Comparison of ENCODE assay signal across 7 cellular contexts in the genomic region with DNA sequence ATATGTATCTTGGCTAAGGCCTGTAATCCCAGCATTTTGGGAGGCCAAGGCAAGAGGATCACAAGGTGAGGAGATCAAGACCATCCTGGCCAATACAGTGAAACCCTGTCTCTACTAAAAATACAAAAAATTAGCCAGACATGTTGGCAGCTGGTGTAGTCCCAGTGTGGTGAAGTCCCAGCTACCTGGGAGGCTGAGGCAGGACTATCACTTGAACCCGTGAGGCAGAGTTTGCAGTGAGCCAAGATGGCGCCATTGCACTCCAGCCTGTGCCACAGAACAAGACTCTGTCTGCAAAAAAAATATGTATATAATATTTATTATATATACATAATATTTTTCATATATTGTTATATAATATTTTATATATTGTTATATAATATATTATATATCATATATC.
DNase-seq lines count a peak whose midpoint lies in the region; ATAC-seq and TF ChIP-seq lines count a peak whose summit lies in the region.
"Not testable (repeated sequence)": the region's sequence is repeated elsewhere in the genome, so short reads cannot be mapped to it uniquely, and the experiment has no call there.

No MANE protein-coding gene starts in this region.

- not testable (repeated sequence) for H3K4me1 Mint-ChIP-seq in activated CD4-positive, alpha-beta T cell treated with anti-CD3 and anti-CD28 coated beads for 36 hours; naive thymus-derived CD4-positive, alpha-beta T cell

- POLR2A ChIA-PET in activated CD4-positive, alpha-beta T cell treated with anti-CD3 and anti-CD28 coated beads for 36 hours (lab: Charles Lee); naive thymus-derived CD4-positive, alpha-beta T cell (lab: Charles Lee): not testable (repeated sequence)

- H3K27me3 ChIP-seq in left lung; naive thymus-derived CD4-positive, alpha-beta T cell (ENCODE audit: control insufficient read depth in 2 of 2, insufficient read depth in 2 of 2, low read length in 2 of 2); aorta (ENCODE audit: control insufficient read depth in 1 of 2, insufficient read depth in 2 of 2, low read length in 1 of 2): not testable (repeated sequence)

- intact Hi-C loops in activated CD4-positive, alpha-beta T cell treated with anti-CD3 and anti-CD28 coated beads for 36 hours (cut with DNase I, micrococcal nuclease); Right ventricle myocardium superior (cut with DNase I); left lung (cut with DNase I); naive thymus-derived CD4-positive, alpha-beta T cell (cut with micrococcal nuclease); aorta (cut with DNase I): not testable (repeated sequence)

- CTCF ChIA-PET in activated CD4-positive, alpha-beta T cell treated with anti-CD3 and anti-CD28 coated beads for 36 hours (lab: Charles Lee); naive thymus-derived CD4-positive, alpha-beta T cell (lab: Charles Lee): not testable (repeated sequence)

- H3K9me3 ChIP-seq in left lung; naive thymus-derived CD4-positive, alpha-beta T cell (ENCODE audit: control insufficient read depth in 2 of 3, low read length in 3 of 3); aorta (ENCODE audit: control insufficient read depth, low read length): not testable (repeated sequence)

- peak; percentile 11 for ATAC-seq in activated CD4-positive, alpha-beta T cell treated with anti-CD3 and anti-CD28 coated beads for 36 hours
- ATAC-seq in activated naive CD4-positive, alpha-beta T cell treated with anti-CD3 and anti-CD28 coated beads, Interleukin-2, amount 50 U/mL, for 72 hours, result peak; percentile 10 to 15
- ATAC-seq in Right ventricle myocardium superior (ENCODE audit: poor library complexity) (peak; percentile 43), left lung (peak; percentile 34), aorta (ENCODE audit: low FRiP score) (peak; percentile 48)
- ATAC-seq in naive thymus-derived CD4-positive, alpha-beta T cell, result peak; percentile 28

- not testable (repeated sequence) for H3K4me1 ChIP-seq in left lung; naive thymus-derived CD4-positive, alpha-beta T cell (ENCODE audit: control insufficient read depth in 2 of 2, insufficient read depth in 2 of 2, low read length in 2 of 2); aorta (ENCODE audit: control insufficient read depth in 1 of 2, insufficient read depth in 2 of 2, low read length in 2 of 2)

- WGBS in aorta, 2 donors, result 66 to 67% methylated on average over 2 of the region's 2 CpGs

- peak; percentile 0 for DNase-seq in KBM-7
- peak; percentile 16 for DNase-seq in activated CD4-positive, alpha-beta T cell treated with anti-CD3 and anti-CD28 coated beads for 36 hours
- DNase-seq in activated naive CD4-positive, alpha-beta T cell treated with anti-CD3 and anti-CD28 coated beads, Interleukin-2, amount 50 U/mL, for 72 hours (ENCODE audit: low spot score in 2 of 2); Right ventricle myocardium superior; left lung; naive thymus-derived CD4-positive, alpha-beta T cell; aorta: not testable (repeated sequence)

- not testable (repeated sequence) for H3K27ac ChIP-seq in left lung; naive thymus-derived CD4-positive, alpha-beta T cell (ENCODE audit: low read depth, low read length); aorta (ENCODE audit: low read depth in 1 of 2, low read length in 2 of 2)

- not testable (repeated sequence) for H3K4me3 ChIP-seq in left lung; naive thymus-derived CD4-positive, alpha-beta T cell (ENCODE audit: low read length); aorta (ENCODE audit: low read length in 2 of 2)

- not testable (repeated sequence) for H3K36me3 Mint-ChIP-seq in activated CD4-positive, alpha-beta T cell treated with anti-CD3 and anti-CD28 coated beads for 36 hours (ENCODE audit: low read depth); activated naive CD4-positive, alpha-beta T cell treated with anti-CD3 and anti-CD28 coated beads, Interleukin-2, amount 50 U/mL, for 72 hours; naive thymus-derived CD4-positive, alpha-beta T cell

- peaks cover 10% of the 10 kb centered on the region for H3K9me3 Mint-ChIP-seq in activated CD4-positive, alpha-beta T cell treated with anti-CD3 and anti-CD28 coated beads for 36 hours (ENCODE audit: low read depth)
- peaks cover 9 to 10% of the 10 kb centered on the region in 2 donors for H3K9me3 Mint-ChIP-seq in activated naive CD4-positive, alpha-beta T cell treated with anti-CD3 and anti-CD28 coated beads, Interleukin-2, amount 50 U/mL, for 72 hours
- peaks cover 5 to 18% (median 11%) of the 10 kb centered on the region in 11 donors for H3K9me3 Mint-ChIP-seq in naive thymus-derived CD4-positive, alpha-beta T cell

- in situ Hi-C loops in KBM-7 (cut with MboI; ENCODE audit: low pct_unique_long_range_greater_than_20kb, low sequenced_read_pairs), result not testable (repeated sequence)

- H3K27me3 Mint-ChIP-seq in activated CD4-positive, alpha-beta T cell treated with anti-CD3 and anti-CD28 coated beads for 36 hours; naive thymus-derived CD4-positive, alpha-beta T cell: not testable (repeated sequence)

- H3K4me3 Mint-ChIP-seq in activated CD4-positive, alpha-beta T cell treated with anti-CD3 and anti-CD28 coated beads for 36 hours; naive thymus-derived CD4-positive, alpha-beta T cell: not testable (repeated sequence)

- not testable (repeated sequence) for H3K36me3 ChIP-seq in left lung; naive thymus-derived CD4-positive, alpha-beta T cell (ENCODE audit: control insufficient read depth in 2 of 3, insufficient read depth in 3 of 3, low read length in 3 of 3); aorta (ENCODE audit: control insufficient read depth in 1 of 2, insufficient read depth in 2 of 2, low read length in 1 of 2)

- not testable (repeated sequence) for H3K27ac Mint-ChIP-seq in activated CD4-positive, alpha-beta T cell treated with anti-CD3 and anti-CD28 coated beads for 36 hours; activated naive CD4-positive, alpha-beta T cell treated with anti-CD3 and anti-CD28 coated beads, Interleukin-2, amount 50 U/mL, for 72 hours; naive thymus-derived CD4-positive, alpha-beta T cell

- not testable (repeated sequence) for TF ChIP-seq CTCF in left lung (IDR thresholded peaks at IDR 0.05)
